Comparison of ENCODE assay signal across 23 cellular contexts in the genomic region with DNA sequence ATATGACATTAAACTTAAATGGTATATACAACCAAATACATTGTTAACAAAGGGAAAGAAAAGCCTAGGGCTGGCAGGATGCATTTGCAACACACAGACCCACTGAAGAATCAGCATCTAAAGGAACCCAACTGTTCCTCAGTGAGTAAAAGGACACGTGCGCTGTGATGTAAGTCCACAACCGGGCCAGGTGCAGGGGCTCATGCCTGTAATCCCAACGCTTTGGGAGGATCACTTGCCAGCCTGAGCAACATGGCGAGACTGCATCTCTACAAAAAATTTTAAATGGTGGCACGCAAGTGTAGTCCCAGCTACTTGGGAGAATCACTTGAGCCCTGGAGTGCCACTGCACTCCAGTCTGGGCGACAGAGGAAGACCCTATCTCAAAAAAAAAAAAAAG. TPM values are rescaled to one million over a fixed set of nuclear protein-coding genes. Genes with fewer than 3 reads are reported as not detected.
DNase-seq lines count a peak whose midpoint lies in the region; ATAC-seq, FAIRE-seq and TF ChIP-seq lines count a peak whose summit lies in the region.
"Had no signal": no experiment of that assay in that cellular context is flagged by ENCODE, and none has a peak within 500 bp of the region (broad histone marks: within the 10 kb centered on the region; RNA-seq: fewer than 3 reads in every experiment).

No MANE protein-coding gene starts in this region.

- no peak overlapping the region for H2AFZ ChIP-seq in H1 (ENCODE audit: low read length)

- H3K18ac ChIP-seq in H1 (ENCODE audit: extremely low read depth, low read length) = no peak overlapping the region

- H2BK20ac ChIP-seq in H1 (ENCODE audit: low read length) = no peak overlapping the region

- H2BK5ac ChIP-seq in H1 (ENCODE audit: low read depth, low read length) = no peak overlapping the region

- H3K14ac ChIP-seq in H1 (ENCODE audit: insufficient read length) = no peak overlapping the region

- H3K56ac ChIP-seq in H1 (replicated peaks; ENCODE audit: insufficient read length, low read depth, low read length) = no peak overlapping the region

- ATAC-seq in activated CD4-positive, CD25-positive, alpha-beta regulatory T cell treated with anti-CD3 and anti-CD28 coated beads, Interleukin-2, amount 50 U/mL, for 24 hours = no peak
- ATAC-seq: GM12878 had no signal

- H3K23ac ChIP-seq in H1 (ENCODE audit: insufficient read length) = no peak overlapping the region

- H4K20me1 ChIP-seq in H1 (replicated peaks in 1 of 2; ENCODE audit: control insufficient read depth in 1 of 2, insufficient read depth in 2 of 2, low read length in 2 of 2) = peaks cover 1 to 2% of the 10 kb centered on the region in 2 experiments

- no peak overlapping the region; the same call in 1 of the 2 replicates for H2BK12ac ChIP-seq in H1 (ENCODE audit: low read depth, low read length)

- H3K4me3 ChIP-seq in H7 (ENCODE audit: insufficient read depth, low read depth, low read length) = no peak overlapping the region
- peak overlapping the region in 1 of 4 experiments; percentile 30; a peak in 1 of 8 replicates for H3K4me3 ChIP-seq in H1 (ENCODE audit: extremely low read depth in 1 of 4, insufficient read depth in 2 of 4, low read depth in 3 of 4, low read length in 4 of 4)
- H3K4me3 ChIP-seq: BLaER1 treated with 17β-estradiol and CSF1 and Interleukin-3, amounts not matched to agents 10 nM and 100 nM; GM12878; SJSA1 had no signal

- H4K5ac ChIP-seq in H1 (ENCODE audit: insufficient read length, low read depth, low read length) = no peak overlapping the region

- H3K36me3 ChIP-seq in H7 (replicated peaks; ENCODE audit: control insufficient read depth, insufficient read depth, low read length) (no peaks in the 10 kb centered on the region), H1 (ENCODE audit: control insufficient read depth in 2 of 4, insufficient read depth in 4 of 4, low read length in 3 of 4) (no peaks in the 10 kb centered on the region)
- H3K36me3 ChIP-seq: BLaER1 treated with 17β-estradiol and CSF1 and Interleukin-3, amounts not matched to agents 10 nM and 100 nM had no signal

- peak; percentile 97 for FAIRE-seq in H1 (lab: Jason Lieb, UNC)
- FAIRE-seq: A204.1, D721Med, G401.6, GM12878 had no signal

- H3K23me2 ChIP-seq in H1 (ENCODE audit: low read depth, low read length) = peaks cover 8% of the 10 kb centered on the region; the same call in 1 of the 2 replicates

- H2BK120ac ChIP-seq in H1 (replicated peaks; ENCODE audit: low read depth, low read length) = no peak overlapping the region

- no peak for TF ChIP-seq CTCF in H1 (IDR thresholded peaks at IDR 0.05; ENCODE audit: control extremely low read depth in 1 of 3, insufficient read depth in 1 of 3, low read depth in 1 of 3, low read length in 3 of 3)

- no peak overlapping the region for H3K4ac ChIP-seq in H1 (replicated peaks; ENCODE audit: insufficient read length, low read depth, low read length)

- no peak for TF ChIP-seq RAD21 in H1 (IDR thresholded peaks at IDR 0.05 in 1 of 2, conservative IDR thresholded peaks at IDR 0.05 in 1 of 2; ENCODE audit: low read depth in 2 of 2, low read length in 2 of 2)

- H3K27ac ChIP-seq in H1 (ENCODE audit: low read depth, low read length) = peak overlapping the region; percentile 20; the same call in 1 of the 2 replicates
- H3K27ac ChIP-seq: BLaER1 treated with 17β-estradiol and CSF1 and Interleukin-3, amounts not matched to agents 10 nM and 100 nM; SJSA1 had no signal

- CTCF ChIA-PET in H1 (lab: Charles Lee; ENCODE audit: partially characterized antibody) = no interaction called here

- POLR2A ChIA-PET in H1 (lab: Charles Lee; ENCODE audit: partially characterized antibody) = interaction anchor here (0.7 kb wide), 1 partner anchor 19 kb away, joined by 4 read pairs; no protein-coding TSS in a partner anchor

- H2BK15ac ChIP-seq in H1 (ENCODE audit: low read length) = no peak overlapping the region

- no peaks in the 10 kb centered on the region for H3K79me1 ChIP-seq in H1 (ENCODE audit: low read depth, low read length)

- 16% methylated on average over 7 of the region's 7 CpGs; no CpG with 5 or more reads in 1 of the 2 experiments for WGBS in H1 (ENCODE audit: extremely low coverage in 1 of 2, insufficient coverage in 1 of 2, insufficient read length in 1 of 2, insufficient replicate concordance in 2 of 2, low coverage in 1 of 2, low lambda C conversion rate in 2 of 2, missing lambda C conversion rate in 1 of 2), 2 experiments

- no peak overlapping the region for H4K91ac ChIP-seq in H1 (replicated peaks; ENCODE audit: insufficient read length, low read length)

- TF ChIP-seq EP300 in H1 (IDR thresholded peaks at IDR 0.05; ENCODE audit: borderline replicate concordance in 1 of 2, low read depth in 2 of 2, low read length in 2 of 2) = peak in 1 of 2 experiments; percentile 49; a peak in 1 of 3 replicates

- no peak overlapping the region for H4K8ac ChIP-seq in H1 (ENCODE audit: extremely low read depth, insufficient read depth, low read length)

- H3K27me3 ChIP-seq in H7 (ENCODE audit: control insufficient read depth, insufficient read depth, low read length) (peaks cover 9% of the 10 kb centered on the region), H1 (replicated peaks in 1 of 4; ENCODE audit: control insufficient read depth in 3 of 4, extremely low read depth in 1 of 4, insufficient read depth in 3 of 4, low read length in 3 of 4) (peaks cover 0 to 5% (median 4%) of the 10 kb centered on the region in 4 experiments; a peak in 5 of 7 replicates)
- H3K27me3 ChIP-seq: BLaER1 treated with 17β-estradiol and CSF1 and Interleukin-3, amounts not matched to agents 10 nM and 100 nM had no signal

- peaks cover 4 to 69% of the 10 kb centered on the region in 2 experiments; a peak in 3 of 4 replicates for H3K79me2 ChIP-seq in H1 (ENCODE audit: control insufficient read depth in 1 of 2, insufficient read depth in 2 of 2, low read length in 2 of 2)

- H3K9me3 ChIP-seq in H1 (ENCODE audit: insufficient read depth in 2 of 2, low read depth in 1 of 2, low read length in 1 of 2) = no peaks in the 10 kb centered on the region
- H3K9me3 ChIP-seq: BLaER1 treated with 17β-estradiol and CSF1 and Interleukin-3, amounts not matched to agents 10 nM and 100 nM had no signal

- peak; percentile 70 for DNase-seq in H7
- DNase-seq in NCI-H82 (lab: John Stamatoyannopoulos, UW) = peak; percentile 81
- DNase-seq in H1 (ENCODE audit: low read depth in 1 of 2, low spot score in 2 of 2) = peak; percentile 61 to 62
- DNase-seq in superior temporal gyrus (ENCODE audit: extremely low spot score) = peak; percentile 3
- DNase-seq in nucleus accumbens (lab: John Stamatoyannopoulos, UW) = no peak
- DNase-seq in stimulated activated CD4-positive, alpha-beta T cell treated with anti-CD3 and anti-CD28 coated beads, Interleukin-4, amount 100 ng/mL, for 4 hours = no peak
- DNase-seq: AML-193; CD4-positive, alpha-beta T cell; GOT3; NCI-H1092 treated with DMSO at 0.1 percent for 48 hours; NCI-H1436 treated with DMSO at 0.1 percent for 48 hours; NCI-H187 treated with DMSO at 0.1 percent for 48 hours; NCI-H2171 treated with DMSO at 0.1 percent for 48 hours; NCI-H526; Right ventricle myocardium superior; RPMI8226 had no signal

- peak overlapping the region in 1 of 4 experiments; percentile 34; a peak in 1 of 7 replicates for H3K9ac ChIP-seq in H1 (replicated peaks in 1 of 4; ENCODE audit: extremely low read depth in 1 of 4, low read depth in 3 of 4, low read length in 3 of 4)
- H3K9ac ChIP-seq: BLaER1 treated with 17β-estradiol and CSF1 and Interleukin-3, amounts not matched to agents 10 nM and 100 nM had no signal

- peaks cover 11 to 27% (median 14%) of the 10 kb centered on the region in 4 experiments; a peak in 6 of 7 replicates for H3K4me1 ChIP-seq in H1 (replicated peaks in 1 of 4; ENCODE audit: control insufficient read depth in 3 of 4, insufficient read depth in 4 of 4, low read length in 3 of 4)

- peak in 1 of 2 experiments; percentile 72; a peak in 2 of 3 replicates for TF ChIP-seq POLR2A in H1 (IDR thresholded peaks at IDR 0.05; ENCODE audit: control extremely low read depth in 1 of 2, low read depth in 2 of 2, low read length in 2 of 2)

- no peak overlapping the region for H2AK5ac ChIP-seq in H1 (ENCODE audit: low read depth, low read length)

- H3K4me2 ChIP-seq in H1 (ENCODE audit: insufficient read depth in 1 of 2, low read depth in 2 of 2, low read length in 2 of 2) = peak overlapping the region; percentile 41 to 47; a peak in 3 of 4 replicates
- H3K4me2 ChIP-seq: BLaER1 treated with 17β-estradiol and CSF1 and Interleukin-3, amounts not matched to agents 10 nM and 100 nM had no signal

TF ChIP-seq in H1, 55 proteins besides CTCF, POLR2A, EP300 and RAD21 (continues in another document):
- TF ChIP-seq KDM1A (IDR thresholded peaks at IDR 0.05; ENCODE audit: borderline replicate concordance, low read length) (no peak), ATF3 (IDR thresholded peaks at IDR 0.05; ENCODE audit: insufficient read depth, low read depth, low read length) (no peak), GTF2F1 (IDR thresholded peaks at IDR 0.05; ENCODE audit: borderline replicate concordance, low read depth, low read length) (no peak), RXRA (IDR thresholded peaks at IDR 0.05; ENCODE audit: insufficient read depth, low read depth, low read length) (no peak), YY1 (IDR thresholded peaks at IDR 0.05; ENCODE audit: low read depth, low read length) (peak; percentile 75), GABPA (IDR thresholded peaks at IDR 0.05; ENCODE audit: borderline replicate concordance, insufficient read depth, low read length) (no peak), TBP (IDR thresholded peaks at IDR 0.05; ENCODE audit: low read depth, low read length) (peak; percentile 59; the same call in 1 of the 2 replicates), CREB1 (IDR thresholded peaks at IDR 0.05) (peak; percentile 60), NANOG (IDR thresholded peaks at IDR 0.05; ENCODE audit: insufficient read depth, low read depth, low read length, poor library complexity, severe bottlenecking) (peak; percentile 6)

RNA-seq across cellular contexts. Expression of gene DTNB, which starts 3.9 kb away (rescaled TPM):
- 16.3 and 19.8 TPM in 2 replicates for total RNA-seq in H7 (2014; rRNA removed; shearing (Covaris generic))
- total RNA-seq in H1 (2021; fragmentation: NEBNext Ultra II Directional; extraction: Animal tissue kit (Norgen Biotek cat#: 25700)) = 40.5 and 49.5 TPM in 2 replicates
- polyA plus RNA-seq in H1 (2011; rRNA removed) = 39.6 and 44.7 TPM in 2 replicates
- polyA plus RNA-seq in H1 (2011; cell fraction: cytosol; rRNA removed) = 50.2 TPM
- polyA plus RNA-seq in H1 (2011; cell fraction: nucleus; rRNA removed) = 88.6 TPM
- 34.3 to 53.4 TPM (median 49.9 TPM) in 4 replicates for polyA plus RNA-seq in H1 (2012, experiment 1 of 2)
- 24.6 TPM for polyA plus RNA-seq in H1 (2012, experiment 2 of 2)
- 34.4 TPM for polyA plus RNA-seq in H1 (2013, experiment 1 of 2)
- polyA plus RNA-seq in H1 (2013, experiment 2 of 2) = 37.9 TPM
- 81.2 and 107 TPM in 2 replicates for polyA minus RNA-seq in H1 (2011; rRNA and poly(A)+ RNA removed)
- 33.9 TPM for polyA minus RNA-seq in H1 (2011; cell fraction: cytosol; rRNA and poly(A)+ RNA removed)
- 141 TPM for polyA minus RNA-seq in H1 (2011; cell fraction: nucleus; rRNA and poly(A)+ RNA removed)

Comparison
In these comparisons a context has a peak if more than half of its experiments do, and no peak if none do; other contexts are left out.
1. DNase-seq: peak in H7 (single experiment), NCI-H82 (single experiment), H1 (2 of 2) and superior temporal gyrus (single experiment); none in nucleus accumbens (0 of 56) and stimulated activated CD4-positive, alpha-beta T cell treated with anti-CD3 and anti-CD28 coated beads, Interleukin-4, amount 100 ng/mL, for 4 hours (0 of 2).